ENCODE assay signal across 12 cellular contexts in the genomic region with DNA sequence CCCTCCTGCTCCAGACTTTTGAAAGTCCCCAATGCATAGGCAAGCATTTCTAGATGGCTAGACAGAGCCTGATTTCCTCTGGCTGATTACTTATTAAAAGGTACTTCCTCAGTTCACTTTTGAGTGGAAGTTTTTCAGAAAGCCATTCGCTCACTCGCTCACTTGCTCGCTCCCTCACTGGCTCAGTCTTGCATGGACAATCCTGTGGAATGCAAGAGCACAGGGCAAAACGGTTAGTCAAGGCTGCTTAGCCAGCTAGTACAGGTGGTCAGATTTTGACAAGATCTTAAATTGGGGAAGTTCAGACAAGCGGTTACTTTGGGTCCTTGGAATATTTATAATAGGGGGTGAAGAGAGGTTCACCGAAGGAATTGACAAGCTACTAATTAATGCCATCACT.
DNase-seq lines count a peak whose midpoint lies in the region; ATAC-seq lines count a peak whose summit lies in the region.
"Had no signal": no experiment of that assay in that cellular context is flagged by ENCODE, and none has a peak within 500 bp of the region (broad histone marks: within the 10 kb centered on the region; RNA-seq: fewer than 3 reads in every experiment).

No MANE protein-coding gene starts in this region.

- ATAC-seq in HG03108 (IDR thresholded peaks at IDR 0.05; ENCODE audit: unreplicated experiment) (no peak), HG03439 (IDR thresholded peaks at IDR 0.05; ENCODE audit: unreplicated experiment) (no peak)

- DNase-seq in HK-2 (ENCODE audit: unreplicated experiment) (peak; percentile 67), astrocyte of the hippocampus (ENCODE audit: low read depth, low spot score) (peak; percentile 48), left kidney (ENCODE audit: low read depth, low spot score) (peak; percentile 94), renal cortical epithelial cell (ENCODE audit: low read depth) (peak; percentile 97), GOT3 (lab: John Stamatoyannopoulos, UW) (no peak)
- DNase-seq: DMS 273 treated with DMSO at 0.1 percent for 48 hours, HFFc6, NCI-H1092 treated with DMSO at 0.1 percent for 48 hours, NCI-H1694 treated with DMSO at 0.1 percent for 48 hours, NCI-H446 treated with DMSO at 0.1 percent for 48 hours had no signal
